In the genomic region with DNA sequence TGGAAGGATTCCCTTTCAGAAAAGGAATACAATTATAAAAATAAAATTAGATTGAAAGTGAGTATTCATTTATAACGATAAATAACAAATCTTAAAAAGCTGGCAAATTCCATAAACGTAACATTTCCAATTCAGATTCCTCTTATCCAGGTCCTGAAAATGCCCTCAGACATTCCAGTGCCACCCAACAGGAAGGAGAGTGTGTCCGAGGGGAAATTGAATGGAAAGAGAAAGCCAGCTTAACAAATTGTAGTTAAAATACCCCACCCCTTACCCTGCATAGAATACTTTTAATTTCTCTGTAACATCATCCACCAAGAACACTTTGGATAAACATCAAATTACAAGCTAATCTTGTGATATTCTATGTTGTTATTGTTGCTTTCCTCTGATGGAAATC, we compare ENCODE assay signal across 38 cellular contexts.
"Had no signal": no experiment of that assay in that cellular context is flagged by ENCODE, and none has a peak within 500 bp of the region (broad histone marks: within the 10 kb centered on the region; RNA-seq: fewer than 3 reads in every experiment).

No MANE protein-coding gene starts in this region.

- H3K27me3 Mint-ChIP-seq: central memory CD8-positive, alpha-beta T cell had no signal

- H3K4me1 ChIP-seq: breast epithelium had no signal

- H3K4me3 Mint-ChIP-seq: activated naive CD4-positive, alpha-beta T cell treated with anti-CD3 and anti-CD28 coated beads for 36 hours; activated naive CD4-positive, alpha-beta T cell treated with anti-CD3 and anti-CD28 coated beads, Interleukin-2, amount 10 ng/mL, durations not matched to agents 7 days and 5 days; activated naive CD4-positive, alpha-beta T cell treated with anti-CD3 and anti-CD28 coated beads, Interleukin-2, amount 50 U/mL, for 24 hours; activated naive CD8-positive, alpha-beta T cell; activated naive CD8-positive, alpha-beta T cell treated with anti-CD3 and anti-CD28 coated beads for 36 hours; activated naive CD8-positive, alpha-beta T cell treated with anti-CD3 and anti-CD28 coated beads, Interleukin-2, amount 10 ng/mL, durations not matched to agents 7 days and 5 days; activated naive CD8-positive, alpha-beta T cell treated with anti-CD3 and anti-CD28 coated beads, Interleukin-2, amount 50 U/mL, for 24 hours; activated T-cell treated with anti-CD3 and anti-CD28 coated beads, Interleukin-2, amount 50 U/mL, for 24 hours; activated T-cell treated with anti-CD3 and anti-CD28 coated beads, Interleukin-2, amount 50 U/mL, for 4 hours; activated T-cell treated with anti-CD3 and anti-CD28 coated beads, Interleukin-2, amount 50 U/mL, for 72 hours; activated T-helper 1 cell treated with anti-CD3 and anti-CD28 coated beads, Interleukin-12 subunit alpha, Interleukin-12 subunit beta, Interleukin-2, Interleukin-4 antibody, amounts not matched to agents 30 ng/mL and 10 ng/mL and 1 ng/mL, durations not matched to agents 14 hours and 24 hours and 36 hours; activated T-helper 17 cell treated with anti-CD3 and anti-CD28 coated beads, Interleukin-2, amount 50 U/mL, for 72 hours; brain; central memory CD8-positive, alpha-beta T cell had no signal

- H3K27ac ChIP-seq: adrenal gland, ascending aorta, body of pancreas, breast epithelium, cardiac muscle cell had no signal

- DNase-seq: activated effector memory CD4-positive, alpha-beta T cell treated with anti-CD3 and anti-CD28 coated beads, Interleukin-2, amount 50 U/mL, for 16 hours; activated effector memory CD4-positive, alpha-beta T cell treated with Interleukin-2 at 50 U/mL for 16 hours; activated gamma-delta T cell; activated gamma-delta T cell treated with Interleukin-2 at 50 U/mL for 16 hours; activated naive CD4-positive, alpha-beta T cell; activated naive CD4-positive, alpha-beta T cell treated with anti-CD3 and anti-CD28 coated beads for 36 hours; activated naive CD4-positive, alpha-beta T cell treated with anti-CD3 and anti-CD28 coated beads, Interleukin-2, amount 10 ng/mL, durations not matched to agents 7 days and 5 days; activated naive CD4-positive, alpha-beta T cell treated with anti-CD3 and anti-CD28 coated beads, Interleukin-2, amount 50 U/mL, for 16 hours; activated naive CD4-positive, alpha-beta T cell treated with Interleukin-2 at 50 U/mL for 16 hours; activated naive CD8-positive, alpha-beta T cell treated with anti-CD3 and anti-CD28 coated beads for 36 hours; activated naive CD8-positive, alpha-beta T cell treated with anti-CD3 and anti-CD28 coated beads, Interleukin-2, amount 10 ng/mL, durations not matched to agents 7 days and 5 days; activated naive CD8-positive, alpha-beta T cell treated with anti-CD3 and anti-CD28 coated beads, Interleukin-2, amount 50 U/mL, for 24 hours; activated T-cell treated with anti-CD3 and anti-CD28 coated beads for 4 hours; activated T-cell treated with anti-CD3 and anti-CD28 coated beads, Interleukin-2, amount 50 U/mL, for 1 hour; activated T-cell treated with anti-CD3 and anti-CD28 coated beads, Interleukin-2, amount 50 U/mL, for 24 hours; activated T-cell treated with anti-CD3 and anti-CD28 coated beads, Interleukin-2, amount 50 U/mL, for 4 hours; activated T-cell treated with anti-CD3 and anti-CD28 coated beads, Interleukin-2, amount 50 U/mL, for 48 hours; activated T-cell treated with anti-CD3 and anti-CD28 coated beads, Interleukin-2, amount 50 U/mL, for 72 hours; adrenal gland; amniotic stem cell; amygdala; anterior cingulate cortex; aorta; body of pancreas; brain microvascular endothelial cell; caudate nucleus; central memory CD4-positive, alpha-beta T cell had no signal

- H3K9me3 Mint-ChIP-seq: activated naive CD4-positive, alpha-beta T cell treated with anti-CD3 and anti-CD28 coated beads for 36 hours; activated naive CD4-positive, alpha-beta T cell treated with anti-CD3 and anti-CD28 coated beads, Interleukin-2, amount 10 ng/mL, durations not matched to agents 7 days and 5 days; activated naive CD4-positive, alpha-beta T cell treated with anti-CD3 and anti-CD28 coated beads, Interleukin-2, amount 50 U/mL, for 24 hours; activated naive CD4-positive, alpha-beta T cell treated with anti-CD3 and anti-CD28 coated beads, Interleukin-2, amount 50 U/mL, for 72 hours; activated naive CD8-positive, alpha-beta T cell treated with anti-CD3 and anti-CD28 coated beads for 36 hours; activated naive CD8-positive, alpha-beta T cell treated with anti-CD3 and anti-CD28 coated beads, Interleukin-2, amount 10 ng/mL, durations not matched to agents 7 days and 5 days; activated naive CD8-positive, alpha-beta T cell treated with anti-CD3 and anti-CD28 coated beads, Interleukin-2, amount 50 U/mL, for 24 hours; activated T-cell treated with anti-CD3 and anti-CD28 coated beads, Interleukin-2, amount 50 U/mL, for 24 hours; activated T-cell treated with anti-CD3 and anti-CD28 coated beads, Interleukin-2, amount 50 U/mL, for 4 hours; activated T-helper 1 cell treated with anti-CD3 and anti-CD28 coated beads, Interleukin-12 subunit alpha, Interleukin-12 subunit beta, Interleukin-2, Interleukin-4 antibody, amounts not matched to agents 30 ng/mL and 10 ng/mL and 1 ng/mL, durations not matched to agents 14 hours and 24 hours and 36 hours; activated T-helper 17 cell treated with anti-CD3 and anti-CD28 coated beads, Interleukin-2, amount 50 U/mL, for 72 hours; activated T-helper 2 cell treated with anti-CD3 and anti-CD28 coated beads, Interferon-gamma antibody, Interleukin-2, Interleukin-4, amounts not matched to agents 10 μg/mL and 5 μg/mL and 100 μg/mL, durations not matched to agents 14 hours and 24 hours and 36 hours; brain; central memory CD8-positive, alpha-beta T cell had no signal

- H3K27me3 ChIP-seq: adrenal gland, ascending aorta, body of pancreas, brain microvascular endothelial cell, breast epithelium had no signal

- H3K27ac Mint-ChIP-seq: activated naive CD4-positive, alpha-beta T cell treated with anti-CD3 and anti-CD28 coated beads for 36 hours; activated naive CD4-positive, alpha-beta T cell treated with anti-CD3 and anti-CD28 coated beads, Interleukin-2, amount 10 ng/mL, durations not matched to agents 7 days and 5 days; activated naive CD4-positive, alpha-beta T cell treated with anti-CD3 and anti-CD28 coated beads, Interleukin-2, amount 50 U/mL, for 24 hours; activated naive CD4-positive, alpha-beta T cell treated with anti-CD3 and anti-CD28 coated beads, Interleukin-2, amount 50 U/mL, for 72 hours; activated naive CD8-positive, alpha-beta T cell; activated naive CD8-positive, alpha-beta T cell treated with anti-CD3 and anti-CD28 coated beads for 36 hours; activated naive CD8-positive, alpha-beta T cell treated with anti-CD3 and anti-CD28 coated beads, Interleukin-2, amount 10 ng/mL, durations not matched to agents 7 days and 5 days; activated naive CD8-positive, alpha-beta T cell treated with anti-CD3 and anti-CD28 coated beads, Interleukin-2, amount 50 U/mL, for 24 hours; activated T-cell treated with anti-CD3 and anti-CD28 coated beads, Interleukin-2, amount 50 U/mL, for 24 hours; activated T-cell treated with anti-CD3 and anti-CD28 coated beads, Interleukin-2, amount 50 U/mL, for 72 hours; activated T-helper 1 cell treated with anti-CD3 and anti-CD28 coated beads, Interleukin-12 subunit alpha, Interleukin-12 subunit beta, Interleukin-2, Interleukin-4 antibody, amounts not matched to agents 30 ng/mL and 10 ng/mL and 1 ng/mL, durations not matched to agents 14 hours and 24 hours and 36 hours; activated T-helper 17 cell treated with anti-CD3 and anti-CD28 coated beads, Interleukin-2, amount 50 U/mL, for 72 hours; activated T-helper 2 cell treated with anti-CD3 and anti-CD28 coated beads, Interferon-gamma antibody, Interleukin-2, Interleukin-4, amounts not matched to agents 10 μg/mL and 5 μg/mL and 100 μg/mL, durations not matched to agents 14 hours and 24 hours and 36 hours; brain had no signal

- H3K36me3 ChIP-seq: adrenal gland, ascending aorta, brain microvascular endothelial cell, breast epithelium, cardiac muscle cell had no signal

- H3K9me3 ChIP-seq: adrenal gland, ascending aorta, body of pancreas, breast epithelium had no signal

- H3K36me3 Mint-ChIP-seq: activated naive CD4-positive, alpha-beta T cell treated with anti-CD3 and anti-CD28 coated beads, Interleukin-2, amount 10 ng/mL, durations not matched to agents 7 days and 5 days; activated naive CD4-positive, alpha-beta T cell treated with anti-CD3 and anti-CD28 coated beads, Interleukin-2, amount 50 U/mL, for 24 hours; activated naive CD4-positive, alpha-beta T cell treated with anti-CD3 and anti-CD28 coated beads, Interleukin-2, amount 50 U/mL, for 72 hours; activated naive CD8-positive, alpha-beta T cell; activated naive CD8-positive, alpha-beta T cell treated with anti-CD3 and anti-CD28 coated beads for 36 hours; activated naive CD8-positive, alpha-beta T cell treated with anti-CD3 and anti-CD28 coated beads, Interleukin-2, amount 10 ng/mL, durations not matched to agents 7 days and 5 days; brain had no signal

- H3K4me1 Mint-ChIP-seq: activated naive CD4-positive, alpha-beta T cell treated with anti-CD3 and anti-CD28 coated beads, Interleukin-2, amount 10 ng/mL, durations not matched to agents 7 days and 5 days had no signal

- H3K4me3 ChIP-seq: adrenal gland, ascending aorta, body of pancreas, breast epithelium, cardiac muscle cell had no signal
